8 cellular contexts compared by ENCODE assay signal in the genomic region with DNA sequence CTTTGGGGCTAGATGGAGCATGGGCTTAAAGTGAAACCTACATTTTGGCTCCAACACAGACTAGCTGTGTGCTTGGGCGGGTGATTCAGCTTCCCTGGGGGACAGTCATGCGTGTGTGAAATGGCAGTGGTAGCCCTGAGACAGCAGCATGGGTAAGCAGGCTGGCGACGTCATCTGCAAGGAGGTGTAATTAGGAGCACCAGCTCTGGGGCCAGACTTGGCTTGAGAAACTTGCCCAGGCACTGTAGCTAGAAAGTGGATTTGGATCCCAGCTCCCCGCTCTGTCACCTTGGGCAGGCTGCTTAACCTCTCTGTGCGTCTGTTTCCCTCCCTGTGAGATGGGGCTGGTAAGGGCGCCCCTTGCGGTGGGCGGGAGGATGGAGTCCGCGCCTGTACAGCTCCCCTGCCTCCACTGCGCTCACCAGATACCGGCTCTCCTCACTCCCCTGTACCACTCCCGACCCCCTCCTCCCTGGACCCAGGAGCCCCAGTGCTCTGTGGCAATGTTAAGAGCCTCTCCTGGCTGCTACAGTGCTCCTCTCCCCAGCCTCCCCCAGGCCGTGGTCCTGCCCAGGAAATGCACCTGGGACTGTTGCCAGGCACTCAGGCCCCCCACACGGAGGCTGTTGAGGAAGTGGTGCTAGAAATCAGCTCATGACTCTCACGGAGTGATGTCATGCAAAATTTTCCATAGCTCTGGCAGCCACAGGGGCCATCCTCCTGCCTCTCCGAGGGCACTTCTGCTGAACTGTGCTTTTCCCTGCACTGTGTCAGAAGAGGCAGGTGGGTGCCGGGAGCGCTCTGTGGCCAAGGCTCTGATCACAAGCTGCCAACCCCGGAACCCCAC. TPM values are rescaled to one million over a fixed set of nuclear protein-coding genes. Genes with fewer than 3 reads are reported as not detected.
DNase-seq lines count a peak whose midpoint lies in the region; ATAC-seq and TF ChIP-seq lines count a peak whose summit lies in the region.

No MANE protein-coding gene starts in this region.

- H3K27me3 Mint-ChIP-seq in dendritic cell treated with granulocyte-macrophage colony-stimulating factor and Interleukin-4, amounts not matched to agents 40 ng/mL and 50 ng/mL, for 4 days, result peaks cover 7% of the 10 kb centered on the region
- H3K27me3 Mint-ChIP-seq in mesothelial cell of epicardium (ENCODE audit: low read depth), result no peaks in the 10 kb centered on the region

- peaks cover 61% of the 10 kb centered on the region for H3K4me1 Mint-ChIP-seq in dendritic cell treated with granulocyte-macrophage colony-stimulating factor and Interleukin-4, amounts not matched to agents 40 ng/mL and 50 ng/mL, for 4 days (ENCODE audit: low read depth)
- peaks cover 27% of the 10 kb centered on the region for H3K4me1 Mint-ChIP-seq in mesothelial cell of epicardium

- H3K9me3 Mint-ChIP-seq in dendritic cell treated with granulocyte-macrophage colony-stimulating factor and Interleukin-4, amounts not matched to agents 40 ng/mL and 50 ng/mL, for 4 days, result no peaks in the 10 kb centered on the region
- H3K9me3 Mint-ChIP-seq in mesothelial cell of epicardium, result no peaks in the 10 kb centered on the region

- TF ChIP-seq CTCF in mesothelial cell of epicardium (IDR thresholded peaks at IDR 0.05; ENCODE audit: unreplicated experiment), result no peak

- intact Hi-C loops in dendritic cell treated with granulocyte-macrophage colony-stimulating factor and Interleukin-4, amounts not matched to agents 40 ng/mL and 50 ng/mL, for 4 days (cut with micrococcal nuclease), result no loop called here

- H3K4me3 Mint-ChIP-seq in dendritic cell treated with granulocyte-macrophage colony-stimulating factor and Interleukin-4, amounts not matched to agents 40 ng/mL and 50 ng/mL, for 4 days, result peak overlapping the region; percentile 36
- peak overlapping the region; percentile 9 for H3K4me3 Mint-ChIP-seq in mesothelial cell of epicardium

- H3K36me3 Mint-ChIP-seq in dendritic cell treated with granulocyte-macrophage colony-stimulating factor and Interleukin-4, amounts not matched to agents 40 ng/mL and 50 ng/mL, for 4 days (ENCODE audit: low read depth), result no peaks in the 10 kb centered on the region
- H3K36me3 Mint-ChIP-seq in mesothelial cell of epicardium, result peaks cover 6% of the 10 kb centered on the region

- peak overlapping the region; percentile 92 for H3K27ac Mint-ChIP-seq in dendritic cell treated with granulocyte-macrophage colony-stimulating factor and Interleukin-4, amounts not matched to agents 40 ng/mL and 50 ng/mL, for 4 days
- peak overlapping the region; percentile 89 for H3K27ac Mint-ChIP-seq in mesothelial cell of epicardium

- ATAC-seq in GM18867 (IDR thresholded peaks at IDR 0.05; ENCODE audit: unreplicated experiment), result peak; percentile 83
- ATAC-seq in HG03095 (IDR thresholded peaks at IDR 0.05; ENCODE audit: unreplicated experiment), result peak; percentile 78

- DNase-seq in A172 (ENCODE audit: low spot score) (peak; percentile 97), NCI-H446 (lab: John Stamatoyannopoulos, UW) (peak; percentile 76 to 80), mesothelial cell of epicardium (ENCODE audit: low spot score in 2 of 2, unreplicated experiment in 2 of 2) (peak; percentile 56 to 71)
- peak; percentile 72 to 82 for DNase-seq in activated CD4-positive, alpha-beta T cell treated with anti-CD3 and anti-CD28 coated beads, Interleukin-2, amount 50 U/mL, for 24 hours (ENCODE audit: low read depth in 1 of 2, low spot score in 1 of 2)
- DNase-seq in stimulated activated CD8-positive, alpha-beta memory T cell treated with anti-CD3 and anti-CD28 coated beads, Interleukin-4, amount 100 ng/mL, for 24 hours (ENCODE audit: low read depth), result peak; percentile 67

RNA-seq across cellular contexts. Expression of gene SYNJ2, which starts 44.6 kb away (rescaled TPM):
- total RNA-seq in A172 (2014; rRNA removed; shearing (Covaris generic)), result 34.0 and 53.7 TPM in 2 replicates
- total RNA-seq in mesothelial cell of epicardium, result 39.6 to 42.7 TPM (median 41.0 TPM) in 3 replicates

Comparison
In these comparisons a context has a peak if more than half of its experiments do, and no peak if none do; other contexts are left out.
1. Peak in every context shown above with its lines: DNase-seq and ATAC-seq.